18 cellular contexts compared by ENCODE assay signal in genomic region chr3:134751831-134752230, GRCh38. TPM values are rescaled to one million over a fixed set of nuclear protein-coding genes. Genes with fewer than 3 reads are reported as not detected.
DNase-seq lines count a peak whose midpoint lies in the region; ATAC-seq, FAIRE-seq and TF ChIP-seq lines count a peak whose summit lies in the region.
"Had no signal": no experiment of that assay in that cellular context is flagged by ENCODE, and none has a peak within 500 bp of the region (broad histone marks: within the 10 kb centered on the region; RNA-seq: fewer than 3 reads in every experiment).

No MANE protein-coding gene starts in this region.

- TF ChIP-seq RAD21 in GM12878 (IDR thresholded peaks at IDR 0.05; ENCODE audit: insufficient read depth, low read depth, low read length) = no peak

- no peak overlapping the region for H3K4me3 ChIP-seq in GM23248
- H3K4me3 ChIP-seq in GM12878 = no peak overlapping the region

- CTCF ChIA-PET in GM12878 (lab: Yijun Ruan, JAX) = no interaction called here

- POLR2A ChIA-PET in GM12878 (lab: Charles Lee) = no interaction called here

- H3K4me1 ChIP-seq in GM23248 (ENCODE audit: insufficient read depth) (no peaks in the 10 kb centered on the region), GM12878 (ENCODE audit: control insufficient read depth, insufficient read depth, low read length) (no peaks in the 10 kb centered on the region)

- H3K79me2 ChIP-seq in GM23248 (ENCODE audit: insufficient read depth) = no peaks in the 10 kb centered on the region
- no peaks in the 10 kb centered on the region for H3K79me2 ChIP-seq in GM12878 (ENCODE audit: control insufficient read depth, insufficient read depth, low read length)

- in situ Hi-C loops in GM23248 (cut with MboI) (no loop called here), GM12878 (cut with MboI) (no loop called here)

- H3K36me3 ChIP-seq in GM23248 (ENCODE audit: low read depth) = no peaks in the 10 kb centered on the region
- H3K36me3 ChIP-seq in GM12878 (ENCODE audit: control insufficient read depth in 2 of 2, insufficient read depth in 2 of 2, low read length in 1 of 2) = no peaks in the 10 kb centered on the region

- intact Hi-C loops in GM12878 (cut with micrococcal nuclease; ENCODE audit: unreplicated experiment) = no loop called here

- peak; percentile 54 for FAIRE-seq in GM12878 (lab: Jason Lieb, UNC)
- FAIRE-seq: A204.1, HTR-8/SVneo had no signal

- H3K9ac ChIP-seq in GM23248 (no peak overlapping the region), GM12878 (ENCODE audit: control insufficient read depth, insufficient read depth, low read length) (no peak overlapping the region)
- H3K9ac ChIP-seq: SK-N-SH had no signal

- ATAC-seq in GM12878 = no peak
- no peak for ATAC-seq in GM21447 (IDR thresholded peaks at IDR 0.05; ENCODE audit: unreplicated experiment)
- ATAC-seq in GM18907 (IDR thresholded peaks at IDR 0.05; ENCODE audit: unreplicated experiment) = no peak

- H4K20me1 ChIP-seq in GM23248 (ENCODE audit: insufficient read depth) = no peaks in the 10 kb centered on the region
- no peaks in the 10 kb centered on the region for H4K20me1 ChIP-seq in GM12878 (ENCODE audit: control insufficient read depth, insufficient read depth)

- DNase-seq in GM23248 (peak; percentile 13), GM12878 (ENCODE audit: low read depth, low spot score) (no peak), fibroblast of peridontal ligament (ENCODE audit: extremely low read depth) (peak; percentile 9), ureter (ENCODE audit: low spot score) (peak; percentile 7), NCI-H82 treated with DMSO at 0.1 percent for 48 hours (lab: John Stamatoyannopoulos, UW; ENCODE audit: unreplicated experiment) (no peak)
- DNase-seq: HCEC 1CT, KG1, NCI-H187, NCI-H446 treated with DMSO at 0.1 percent for 48 hours, NCI-H69, SHP77 treated with DMSO at 0.1 percent for 48 hours, SK-N-SH had no signal

- 92 to 95% methylated on average over 2 of the region's 2 CpGs for WGBS in GM23248 (ENCODE audit: low coverage in 1 of 2, low lambda C conversion rate in 2 of 2, missing lambda C conversion rate in 2 of 2), 2 experiments
- 24% methylated on average over 2 of the region's 2 CpGs for WGBS in GM12878 (ENCODE audit: insufficient coverage, insufficient replicate concordance, low lambda C conversion rate, missing lambda C conversion rate)

- BruUV-seq in GM12878 (replicated peaks; lab: Mats Ljungman, UMichigan) = no TSS peak

- H3K27me3 ChIP-seq in GM23248 (replicated peaks; ENCODE audit: insufficient read depth) = no peaks in the 10 kb centered on the region
- peaks cover 0 to 2% of the 10 kb centered on the region in 2 experiments; a peak in 1 of 4 replicates for H3K27me3 ChIP-seq in GM12878 (replicated peaks in 1 of 2; ENCODE audit: control insufficient read depth in 2 of 2, insufficient read depth in 2 of 2, low read length in 1 of 2)

- H3K4me2 ChIP-seq in GM23248 (ENCODE audit: unreplicated experiment) (no peak overlapping the region), GM12878 (ENCODE audit: control insufficient read depth, insufficient read depth) (no peak overlapping the region)
- H3K4me2 ChIP-seq: SK-N-SH had no signal

- H2AFZ ChIP-seq in GM23248 (no peak overlapping the region), GM12878 (ENCODE audit: control insufficient read depth, low read depth, low read length) (no peak overlapping the region)

- no peaks in the 10 kb centered on the region for H3K9me3 ChIP-seq in GM23248 (ENCODE audit: low read depth)
- no peaks in the 10 kb centered on the region for H3K9me3 ChIP-seq in GM12878 (replicated peaks; ENCODE audit: control insufficient read depth, insufficient read depth, low read length)
- H3K9me3 ChIP-seq: SK-N-SH had no signal

- SMC1A ChIA-PET in GM12878 (lab: Charles Lee; ENCODE audit: uncharacterized antibody, unreplicated experiment) = no interaction called here

- no peaks in the 10 kb centered on the region for H3F3A ChIP-seq in GM23248 (ENCODE audit: insufficient read depth)

- RAD21 ChIA-PET in GM12878 (lab: Charles Lee; ENCODE audit: unreplicated experiment) = no interaction called here

- TF ChIP-seq EP300 in GM12878 (IDR thresholded peaks at IDR 0.05; ENCODE audit: borderline replicate concordance in 1 of 2, control insufficient read depth in 1 of 2, low read depth in 2 of 2, low read length in 2 of 2) = no peak

- TF ChIP-seq POLR2A in GM12878 (IDR thresholded peaks at IDR 0.05; ENCODE audit: low read depth, low read length) = no peak

- no peaks in the 10 kb centered on the region for H3K9me2 ChIP-seq in GM23248 (ENCODE audit: insufficient read depth)
- H3K9me2 ChIP-seq: SK-N-SH had no signal

- no peak for TF ChIP-seq CTCF in GM12878 (IDR thresholded peaks at IDR 0.05 in 2 of 3, conservative IDR thresholded peaks at IDR 0.05 in 1 of 3; ENCODE audit: control insufficient read depth in 2 of 3, extremely low read depth in 1 of 3, insufficient read depth in 1 of 3, low read depth in 3 of 3, low read length in 3 of 3)

- H3K27ac ChIP-seq in GM23248 = no peak overlapping the region
- H3K27ac ChIP-seq in GM12878 (ENCODE audit: control insufficient read depth, insufficient read depth) = no peak overlapping the region
- H3K27ac ChIP-seq: RWPE1 had no signal

TF ChIP-seq in GM12878, 131 proteins besides CTCF, POLR2A, EP300 and RAD21:
- TF ChIP-seq SREBF1 (IDR thresholded peaks at IDR 0.05; ENCODE audit: low read length) = no peak
- no peak for TF ChIP-seq TBL1XR1 (IDR thresholded peaks at IDR 0.05; ENCODE audit: low read depth, low read length)
- no peak for TF ChIP-seq EZH2 (IDR thresholded peaks at IDR 0.05; ENCODE audit: borderline replicate concordance, control insufficient read depth, low read depth, low read length)
- TF ChIP-seq ZNF24 (IDR thresholded peaks at IDR 0.05) = no peak
- TF ChIP-seq BRCA1 (IDR thresholded peaks at IDR 0.05; ENCODE audit: low read depth, low read length) = no peak
- TF ChIP-seq E2F8 (IDR thresholded peaks at IDR 0.05; ENCODE audit: low read depth, partially characterized antibody) = no peak
- TF ChIP-seq KAT2A (conservative IDR thresholded peaks at IDR 0.05; ENCODE audit: control insufficient read depth, low read depth, low read length) = no peak
- no peak for TF ChIP-seq TARDBP (IDR thresholded peaks at IDR 0.05; ENCODE audit: borderline replicate concordance)
- no peak for TF ChIP-seq NR2C1 (IDR thresholded peaks at IDR 0.05)
- TF ChIP-seq SIX5 (IDR thresholded peaks at IDR 0.05; ENCODE audit: low read depth, low read length, severe bottlenecking) = no peak
TF ChIP-seq in GM12878: peak in this region for 0.

RNA-seq across cellular contexts. Expression of gene EPHB1, which starts 43.2 kb away (rescaled TPM):
- total RNA-seq in GM23248 (2014; rRNA removed; shearing (Covaris generic)) = 0.43 and 1.6 TPM in 2 replicates
- polyA plus RNA-seq in GM23248 (2016; fragmentation: Nextera tagmentation; extraction: Ambion mirVana) = 0.81 and 1.1 TPM in 2 replicates
- 62.8 and 71.3 TPM in 2 replicates for total RNA-seq in GM12878 (2013; cell fraction: nucleolus; rRNA removed)
- 1.3 and 1.5 TPM in 2 replicates for total RNA-seq in GM12878 (2014; rRNA removed)
- 0.67 and 0.69 TPM in 2 replicates for total RNA-seq in GM12878 (2014; rRNA removed; fragmentation: Illumina TruSeq; extraction: Trizol)
- total RNA-seq in GM12878 (2021) = 1.8 and 2.2 TPM in 2 replicates
- 1.4 TPM for polyA plus RNA-seq in GM12878 (2011; ENCODE audit: low read depth)
- polyA plus RNA-seq in GM12878 (2011; rRNA removed) = 11.3 and 23.8 TPM in 2 replicates
- 16.7 and 23.2 TPM in 2 replicates for polyA plus RNA-seq in GM12878 (2011; cell fraction: cytosol; rRNA removed)
- 40.2 and 43.2 TPM in 2 replicates for polyA plus RNA-seq in GM12878 (2011; cell fraction: nucleus; rRNA removed)
- 2.4 and 3.9 TPM in 2 replicates for polyA plus RNA-seq in GM12878 (2012)
- polyA plus RNA-seq in GM12878 (2014; fragmentation: Illumina TruSeq; extraction: Trizol) = 0.52 and 0.84 TPM in 2 replicates
- polyA plus RNA-seq in GM12878 (2014; fragmentation: Nextera tagmentation; extraction: Ambion mirVana) = under 1 TPM; 0.34 to 0.49 TPM
- polyA plus RNA-seq in GM12878 (2014; rRNA removed) = 0.33 and 0.51 TPM in 2 replicates
- 1 to 10 TPM; 1.6 TPM for polyA plus RNA-seq in GM12878 (2016; fragmentation: Nextera tagmentation; extraction: Ambion mirVana)
- 54.3 and 64.7 TPM in 2 replicates for polyA minus RNA-seq in GM12878 (2011; rRNA and poly(A)+ RNA removed)
- polyA minus RNA-seq in GM12878 (2011; cell fraction: cytosol; rRNA and poly(A)+ RNA removed) = 18.7 and 25.7 TPM in 2 replicates
- polyA minus RNA-seq in GM12878 (2011; cell fraction: nucleus; rRNA and poly(A)+ RNA removed) = 161 and 396 TPM in 2 replicates
- total RNA-seq in ureter = 3.1 TPM
- total RNA-seq: B cell had no signal

Comparison
In these comparisons a context has a peak if more than half of its experiments do, and no peak if none do; other contexts are left out.
1. DNase-seq: peak in GM23248 (single experiment), fibroblast of peridontal ligament (single experiment) and ureter (single experiment); none in GM12878 (single experiment) and NCI-H82 treated with DMSO at 0.1 percent for 48 hours (single experiment).